26 cellular contexts compared by ENCODE assay signal in the genomic region with DNA sequence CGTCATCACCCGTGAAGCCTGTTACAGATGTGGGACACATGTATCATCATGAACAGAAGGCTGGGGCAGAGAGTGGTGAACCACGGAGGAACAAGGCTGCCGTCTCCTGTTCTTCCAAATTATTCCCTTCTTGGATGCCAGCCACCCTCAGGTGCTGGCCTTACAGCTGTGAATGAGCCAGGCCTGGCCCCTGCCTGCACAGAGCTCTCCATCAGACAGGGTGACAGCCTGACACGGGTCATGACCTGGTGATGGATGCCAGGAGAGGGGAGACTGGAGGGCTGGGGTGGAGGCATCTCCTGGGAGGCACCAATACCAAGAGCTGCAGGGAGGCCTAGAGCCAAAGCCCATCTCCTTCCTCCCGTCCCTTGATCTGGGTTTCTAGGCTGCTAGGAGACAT.
"Had no signal": no experiment of that assay in that cellular context is flagged by ENCODE, and none has a peak within 500 bp of the region (broad histone marks: within the 10 kb centered on the region; RNA-seq: fewer than 3 reads in every experiment).

No MANE protein-coding gene starts in this region.

- DNase-seq: activated CD4-positive, alpha-beta memory T cell treated with anti-CD3 and anti-CD28 coated beads for 36 hours; activated CD4-positive, alpha-beta T cell treated with anti-CD3 and anti-CD28 coated beads for 36 hours; activated CD4-positive, alpha-beta T cell treated with anti-CD3 and anti-CD28 coated beads, Interleukin-2, amount 10 ng/mL, durations not matched to agents 24 days and 14 days; activated CD4-positive, CD25-positive, alpha-beta regulatory T cell; activated CD4-positive, CD25-positive, alpha-beta regulatory T cell treated with anti-CD3 and anti-CD28 coated beads, Interleukin-2, amount 50 U/mL, for 72 hours; activated CD8-positive, alpha-beta memory T cell treated with anti-CD3 and anti-CD28 coated beads, Interleukin-2, amount 50 U/mL, for 48 hours; activated CD8-positive, alpha-beta T cell treated with anti-CD3 and anti-CD28 coated beads, Interleukin-2, amount 10 ng/mL, durations not matched to agents 7 days and 5 days; activated gamma-delta T cell; activated naive CD4-positive, alpha-beta T cell; activated naive CD4-positive, alpha-beta T cell treated with anti-CD3 and anti-CD28 coated beads, Interleukin-2, amount 10 ng/mL, durations not matched to agents 7 days and 5 days; activated naive CD8-positive, alpha-beta T cell treated with anti-CD3 and anti-CD28 coated beads, Interleukin-2, amount 10 ng/mL, durations not matched to agents 7 days and 5 days; activated T-cell treated with anti-CD3 and anti-CD28 coated beads for 4 hours; activated T-cell treated with anti-CD3 and anti-CD28 coated beads, Interleukin-2, amount 50 U/mL, for 24 hours; activated T-cell treated with anti-CD3 and anti-CD28 coated beads, Interleukin-2, amount 50 U/mL, for 72 hours; brain microvascular endothelial cell; caudate nucleus; cortex of kidney; dermis blood vessel endothelial cell; effector CD4-positive, alpha-beta T cell; effector memory CD8-positive, alpha-beta T cell; erythroblast; foreskin keratinocyte; T-helper 2 cell had no signal

- H3K9me3 ChIP-seq: gastroesophageal sphincter had no signal

- H3K27me3 ChIP-seq: brain microvascular endothelial cell, foreskin keratinocyte had no signal

- H3K36me3 ChIP-seq: brain microvascular endothelial cell, esophagus muscularis mucosa, gastroesophageal sphincter had no signal

- H3K27ac ChIP-seq: brain microvascular endothelial cell, esophagus muscularis mucosa, foreskin keratinocyte, gastroesophageal sphincter had no signal

- ATAC-seq: activated CD4-positive, alpha-beta T cell treated with anti-CD3 and anti-CD28 coated beads for 36 hours; activated CD8-positive, alpha-beta T cell treated with anti-CD3 and anti-CD28 coated beads, Interleukin-2, amount 10 ng/mL, durations not matched to agents 7 days and 5 days; activated naive CD4-positive, alpha-beta T cell treated with anti-CD3 and anti-CD28 coated beads, Interleukin-2, amount 50 U/mL, for 72 hours; activated T-cell treated with anti-CD3 and anti-CD28 coated beads, Interleukin-2, amount 50 U/mL, for 72 hours; effector memory CD8-positive, alpha-beta T cell; foreskin keratinocyte; gastroesophageal sphincter had no signal

- H3K4me1 ChIP-seq: esophagus muscularis mucosa, foreskin keratinocyte, gastroesophageal sphincter had no signal

- H3K4me3 ChIP-seq: esophagus muscularis mucosa, gastroesophageal sphincter had no signal
